In the genomic region with DNA sequence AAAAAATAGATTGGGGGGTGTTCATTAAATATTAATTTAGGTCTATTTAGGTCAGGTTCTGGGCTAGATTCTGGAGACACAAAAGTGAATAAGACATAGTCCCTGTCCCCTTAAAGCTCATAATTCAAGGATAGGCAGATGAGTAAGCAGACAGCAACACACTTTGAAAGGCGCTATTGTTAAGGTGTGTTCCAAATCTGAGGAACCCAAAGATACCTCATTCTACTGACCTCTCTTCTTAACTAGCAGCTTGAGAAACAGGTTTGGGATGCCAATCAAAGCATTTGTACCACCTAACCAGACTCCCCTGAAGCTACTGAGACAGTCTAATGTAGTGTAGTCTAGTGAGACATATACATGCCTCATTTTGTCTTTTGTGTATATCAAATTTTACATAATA, we compare ENCODE assay signal across 38 cellular contexts. TPM values are rescaled to one million over a fixed set of nuclear protein-coding genes. Genes with fewer than 3 reads are reported as not detected.
"Had no signal": no experiment of that assay in that cellular context is flagged by ENCODE, and none has a peak within 500 bp of the region (broad histone marks: within the 10 kb centered on the region; RNA-seq: fewer than 3 reads in every experiment).

No MANE protein-coding gene starts in this region.

- ATAC-seq: activated CD4-positive, CD25-positive, alpha-beta regulatory T cell treated with anti-CD3 and anti-CD28 coated beads, Interleukin-2, amount 50 U/mL, for 24 hours; activated CD8-positive, alpha-beta T cell treated with anti-CD3 and anti-CD28 coated beads for 36 hours; activated naive CD8-positive, alpha-beta T cell treated with anti-CD3 and anti-CD28 coated beads, Interleukin-2, amount 50 U/mL, for 24 hours; activated T-cell treated with anti-CD3 and anti-CD28 coated beads, Interleukin-2, amount 50 U/mL, for 4 hours; activated T-helper 17 cell treated with anti-CD3 and anti-CD28 coated beads, Interleukin-2, amount 50 U/mL, for 72 hours; body of pancreas; T-helper 17 cell had no signal

- H3K36me3 Mint-ChIP-seq: activated naive CD4-positive, alpha-beta T cell treated with anti-CD3 and anti-CD28 coated beads, Interleukin-2, amount 50 U/mL, for 24 hours; activated naive CD8-positive, alpha-beta T cell treated with anti-CD3 and anti-CD28 coated beads for 36 hours had no signal

- H3K9me3 Mint-ChIP-seq: activated B cell treated with CpG ODN at 0.5 μM for 24 hours; activated CD8-positive, alpha-beta T cell treated with anti-CD3 and anti-CD28 coated beads for 36 hours; activated naive CD4-positive, alpha-beta T cell treated with anti-CD3 and anti-CD28 coated beads, Interleukin-2, amount 50 U/mL, for 24 hours; activated naive CD8-positive, alpha-beta T cell treated with anti-CD3 and anti-CD28 coated beads for 36 hours; activated naive CD8-positive, alpha-beta T cell treated with anti-CD3 and anti-CD28 coated beads, Interleukin-2, amount 50 U/mL, for 24 hours; activated T-cell treated with anti-CD3 and anti-CD28 coated beads, Interleukin-2, amount 50 U/mL, for 4 hours; activated T-helper 17 cell treated with anti-CD3 and anti-CD28 coated beads, Interleukin-2, amount 50 U/mL, for 72 hours; T-helper 2 cell treated with Interferon-gamma antibody and Interleukin-4, amounts not matched to agents 5 μg/mL and 100 μg/mL, for 36 hours had no signal

- H3K9me3 ChIP-seq: adrenal gland, body of pancreas, colonic mucosa, esophagus squamous epithelium had no signal

- H3K4me1 Mint-ChIP-seq: activated B cell treated with CpG ODN at 0.5 μM for 24 hours; activated naive CD4-positive, alpha-beta T cell treated with anti-CD3 and anti-CD28 coated beads, Interleukin-2, amount 50 U/mL, for 24 hours; activated naive CD8-positive, alpha-beta T cell treated with anti-CD3 and anti-CD28 coated beads for 36 hours; activated naive CD8-positive, alpha-beta T cell treated with anti-CD3 and anti-CD28 coated beads, Interleukin-2, amount 50 U/mL, for 24 hours; activated T-helper 17 cell treated with anti-CD3 and anti-CD28 coated beads, Interleukin-2, amount 50 U/mL, for 72 hours; T-helper 17 cell had no signal

- H3K36me3 ChIP-seq: adrenal gland, cardiac muscle cell, colonic mucosa, esophagus squamous epithelium, WERI-Rb-1 had no signal

- H3K27me3 Mint-ChIP-seq: activated CD8-positive, alpha-beta T cell treated with anti-CD3 and anti-CD28 coated beads for 36 hours; activated naive CD4-positive, alpha-beta T cell treated with anti-CD3 and anti-CD28 coated beads, Interleukin-2, amount 50 U/mL, for 24 hours; activated naive CD8-positive, alpha-beta T cell treated with anti-CD3 and anti-CD28 coated beads for 36 hours; activated naive CD8-positive, alpha-beta T cell treated with anti-CD3 and anti-CD28 coated beads, Interleukin-2, amount 50 U/mL, for 24 hours; activated T-helper 17 cell treated with anti-CD3 and anti-CD28 coated beads, Interleukin-2, amount 50 U/mL, for 72 hours had no signal

- H3K4me1 ChIP-seq: adrenal gland, body of pancreas, esophagus squamous epithelium had no signal

- DNase-seq: activated B cell treated with CpG ODN at 0.5 μM for 24 hours; activated CD4-positive, alpha-beta T cell treated with anti-CD3 and anti-CD28 coated beads for 48 hours; activated CD4-positive, alpha-beta T cell treated with anti-CD3 and anti-CD28 coated beads, Interleukin-2, amount 50 U/mL, for 1 hour; activated CD4-positive, alpha-beta T cell treated with anti-CD3 and anti-CD28 coated beads, Interleukin-2, amount 50 U/mL, for 48 hours; activated CD8-positive, alpha-beta memory T cell treated with anti-CD3 and anti-CD28 coated beads for 24 hours; activated CD8-positive, alpha-beta T cell treated with anti-CD3 and anti-CD28 coated beads for 36 hours; activated effector memory CD4-positive, alpha-beta T cell treated with Interleukin-2 at 50 U/mL for 16 hours; activated gamma-delta T cell treated with Interleukin-2 at 50 U/mL for 16 hours; activated naive CD4-positive, alpha-beta T cell treated with Interleukin-2 at 50 U/mL for 16 hours; activated naive CD8-positive, alpha-beta T cell treated with anti-CD3 and anti-CD28 coated beads for 36 hours; activated naive CD8-positive, alpha-beta T cell treated with anti-CD3 and anti-CD28 coated beads, Interleukin-2, amount 50 U/mL, for 24 hours; activated T-cell treated with anti-CD3 and anti-CD28 coated beads, Interleukin-2, amount 50 U/mL, for 4 hours; adrenal gland; amygdala; aorta; body of pancreas; central memory CD4-positive, alpha-beta T cell; cerebellar nuclear complex; colonic mucosa; effector CD8-positive, alpha-beta T cell; erythroblast; esophagus squamous epithelium; head of caudate nucleus; T-helper 1 cell; T-helper 17 cell; T1000; WERI-Rb-1 had no signal

- H3K4me3 Mint-ChIP-seq: activated B cell treated with CpG ODN at 0.5 μM for 24 hours; activated CD8-positive, alpha-beta T cell treated with anti-CD3 and anti-CD28 coated beads for 36 hours; activated naive CD4-positive, alpha-beta T cell treated with anti-CD3 and anti-CD28 coated beads, Interleukin-2, amount 50 U/mL, for 24 hours; activated naive CD8-positive, alpha-beta T cell treated with anti-CD3 and anti-CD28 coated beads for 36 hours; activated naive CD8-positive, alpha-beta T cell treated with anti-CD3 and anti-CD28 coated beads, Interleukin-2, amount 50 U/mL, for 24 hours; activated T-cell treated with anti-CD3 and anti-CD28 coated beads, Interleukin-2, amount 50 U/mL, for 4 hours; activated T-helper 17 cell treated with anti-CD3 and anti-CD28 coated beads, Interleukin-2, amount 50 U/mL, for 72 hours; T-helper 17 cell; T-helper 2 cell treated with Interferon-gamma antibody and Interleukin-4, amounts not matched to agents 5 μg/mL and 100 μg/mL, for 36 hours had no signal

- FAIRE-seq: endometrium, endothelial cell of umbilical vein, frontal cortex had no signal

- H3K27me3 ChIP-seq: body of pancreas, cardiac muscle cell, colonic mucosa, esophagus squamous epithelium had no signal

- H3K27ac ChIP-seq: adrenal gland, body of pancreas, cardiac muscle cell, colonic mucosa, esophagus squamous epithelium, WERI-Rb-1 had no signal

- H3K4me3 ChIP-seq: adrenal gland, body of pancreas, cardiac muscle cell, colonic mucosa, esophagus squamous epithelium had no signal

- H3K27ac Mint-ChIP-seq: activated B cell treated with CpG ODN at 0.5 μM for 24 hours; activated CD8-positive, alpha-beta T cell treated with anti-CD3 and anti-CD28 coated beads for 36 hours; activated naive CD4-positive, alpha-beta T cell treated with anti-CD3 and anti-CD28 coated beads, Interleukin-2, amount 50 U/mL, for 24 hours; activated naive CD8-positive, alpha-beta T cell treated with anti-CD3 and anti-CD28 coated beads for 36 hours; activated naive CD8-positive, alpha-beta T cell treated with anti-CD3 and anti-CD28 coated beads, Interleukin-2, amount 50 U/mL, for 24 hours; activated T-helper 17 cell treated with anti-CD3 and anti-CD28 coated beads, Interleukin-2, amount 50 U/mL, for 72 hours; T-helper 17 cell; T-helper 2 cell treated with Interferon-gamma antibody and Interleukin-4, amounts not matched to agents 5 μg/mL and 100 μg/mL, for 36 hours had no signal

RNA-seq across cellular contexts. Expression of a gene that starts 40.8 kb away (rescaled TPM):
- total RNA-seq: activated B cell treated with CpG ODN at 0.5 μM for 24 hours; activated CD8-positive, alpha-beta T cell treated with anti-CD3 and anti-CD28 coated beads for 36 hours; activated T-cell treated with anti-CD3 and anti-CD28 coated beads, Interleukin-2, amount 50 U/mL, for 4 hours; activated T-helper 17 cell treated with anti-CD3 and anti-CD28 coated beads, Interleukin-2, amount 50 U/mL, for 72 hours; body of pancreas; cardiac muscle cell; dermis microvascular lymphatic vessel endothelial cell; endothelial cell of umbilical vein; fibroblast of lung; fibroblast of villous mesenchyme had no signal
